8 cellular contexts compared by ENCODE assay signal in genomic region chr20:46308258-46309157, GRCh38. TPM values are rescaled to one million over a fixed set of nuclear protein-coding genes. Genes with fewer than 3 reads are reported as not detected.
DNase-seq lines count a peak whose midpoint lies in the region; ATAC-seq and TF ChIP-seq lines count a peak whose summit lies in the region.

A gene with protein sequence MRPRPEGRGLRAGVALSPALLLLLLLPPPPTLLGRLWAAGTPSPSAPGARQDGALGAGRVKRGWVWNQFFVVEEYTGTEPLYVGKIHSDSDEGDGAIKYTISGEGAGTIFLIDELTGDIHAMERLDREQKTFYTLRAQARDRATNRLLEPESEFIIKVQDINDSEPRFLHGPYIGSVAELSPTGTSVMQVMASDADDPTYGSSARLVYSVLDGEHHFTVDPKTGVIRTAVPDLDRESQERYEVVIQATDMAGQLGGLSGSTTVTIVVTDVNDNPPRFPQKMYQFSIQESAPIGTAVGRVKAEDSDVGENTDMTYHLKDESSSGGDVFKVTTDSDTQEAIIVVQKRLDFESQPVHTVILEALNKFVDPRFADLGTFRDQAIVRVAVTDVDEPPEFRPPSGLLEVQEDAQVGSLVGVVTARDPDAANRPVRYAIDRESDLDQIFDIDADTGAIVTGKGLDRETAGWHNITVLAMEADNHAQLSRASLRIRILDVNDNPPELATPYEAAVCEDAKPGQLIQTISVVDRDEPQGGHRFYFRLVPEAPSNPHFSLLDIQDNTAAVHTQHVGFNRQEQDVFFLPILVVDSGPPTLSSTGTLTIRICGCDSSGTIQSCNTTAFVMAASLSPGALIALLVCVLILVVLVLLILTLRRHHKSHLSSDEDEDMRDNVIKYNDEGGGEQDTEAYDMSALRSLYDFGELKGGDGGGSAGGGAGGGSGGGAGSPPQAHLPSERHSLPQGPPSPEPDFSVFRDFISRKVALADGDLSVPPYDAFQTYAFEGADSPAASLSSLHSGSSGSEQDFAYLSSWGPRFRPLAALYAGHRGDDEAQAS (minus strand): TSS chr20:46308498. CDS start chr20:46251294, 57,204 bp downstream.

- H3K27ac ChIP-seq in CD4-positive, CD25-positive, alpha-beta regulatory T cell (ENCODE audit: insufficient read depth, low read length, poor library complexity, severe bottlenecking): no peak within 1 kb of the TSS
- H3K27ac ChIP-seq in parathyroid adenoma: no peak within 1 kb of the TSS

- peak within 1 kb of the TSS; percentile 54 for H2AFZ ChIP-seq in parathyroid adenoma

- peak within 1 kb of the TSS in 1 of 3 donors; percentile 30 for H3K27ac Mint-ChIP-seq in CD4-positive, CD25-positive, alpha-beta regulatory T cell
- no peak within 1 kb of the TSS for H3K27ac Mint-ChIP-seq in activated naive CD8-positive, alpha-beta T cell

- H3K36me3 ChIP-seq in CD4-positive, CD25-positive, alpha-beta regulatory T cell (ENCODE audit: control insufficient read depth, insufficient read depth, low read length): no peaks in the 10 kb centered on the region
- H3K36me3 ChIP-seq in parathyroid adenoma (ENCODE audit: control insufficient read depth, insufficient read depth, low read length): no peaks in the 10 kb centered on the region

- H3K9me3 ChIP-seq in CD4-positive, CD25-positive, alpha-beta regulatory T cell (ENCODE audit: control insufficient read depth in 2 of 2, low read length in 2 of 2): no peaks in the 10 kb centered on the region
- H3K9me3 ChIP-seq in parathyroid adenoma (ENCODE audit: control insufficient read depth, low read length): no peaks in the 10 kb centered on the region

- H3K36me3 Mint-ChIP-seq in CD4-positive, CD25-positive, alpha-beta regulatory T cell: no peaks in the 10 kb centered on the region
- H3K36me3 Mint-ChIP-seq in activated naive CD8-positive, alpha-beta T cell: no peaks in the 10 kb centered on the region

- H3K79me2 ChIP-seq in parathyroid adenoma: no peaks in the 10 kb centered on the region

- H3K4me1 ChIP-seq in CD4-positive, CD25-positive, alpha-beta regulatory T cell (ENCODE audit: control insufficient read depth, insufficient read depth, low read length, poor library complexity, severe bottlenecking): peaks cover 25% of the 10 kb centered on the region
- no peaks in the 10 kb centered on the region for H3K4me1 ChIP-seq in parathyroid adenoma

- no peak within 1 kb of the TSS for H3K4me3 ChIP-seq in CD4-positive, CD25-positive, alpha-beta regulatory T cell (ENCODE audit: low read depth, low read length)
- H3K4me3 ChIP-seq in parathyroid adenoma (ENCODE audit: low read depth, low read length): peak within 1 kb of the TSS; percentile 6

- H3K9me3 Mint-ChIP-seq in CD4-positive, CD25-positive, alpha-beta regulatory T cell: peaks cover 0 to 2% (median 0%) of the 10 kb centered on the region in 7 donors
- H3K9me3 Mint-ChIP-seq in activated naive CD8-positive, alpha-beta T cell (ENCODE audit: low read depth): no peaks in the 10 kb centered on the region

- H3K27me3 Mint-ChIP-seq in CD4-positive, CD25-positive, alpha-beta regulatory T cell: peaks cover 69% of the 10 kb centered on the region
- H3K27me3 Mint-ChIP-seq in activated naive CD8-positive, alpha-beta T cell: peaks cover 41% of the 10 kb centered on the region

- no peak within 1 kb of the TSS for H3K9ac ChIP-seq in parathyroid adenoma

- peak; percentile 20 for TF ChIP-seq CTCF in parathyroid adenoma (IDR thresholded peaks at IDR 0.05)

- ATAC-seq in CD4-positive, CD25-positive, alpha-beta regulatory T cell (ENCODE audit: low read depth in 2 of 2): peak in 1 of 2 donors; percentile 30
- ATAC-seq in GM21737 (IDR thresholded peaks at IDR 0.05; ENCODE audit: unreplicated experiment): no peak

- H3K27me3 ChIP-seq in CD4-positive, CD25-positive, alpha-beta regulatory T cell (ENCODE audit: control insufficient read depth, insufficient read depth, low read length): peaks cover 46% of the 10 kb centered on the region
- H3K27me3 ChIP-seq in parathyroid adenoma (ENCODE audit: control insufficient read depth, insufficient read depth, low read length): peaks cover 7% of the 10 kb centered on the region

- intact Hi-C loops in head of caudate nucleus (cut with DNase I): no loop called here
- intact Hi-C loops in posterior vena cava (cut with DNase I): no loop called here

- peaks cover 0 to 25% (median 14%) of the 10 kb centered on the region in 4 donors for H3K4me1 Mint-ChIP-seq in CD4-positive, CD25-positive, alpha-beta regulatory T cell
- peaks cover 10% of the 10 kb centered on the region for H3K4me1 Mint-ChIP-seq in activated naive CD8-positive, alpha-beta T cell (ENCODE audit: low read depth)

- peak within 1 kb of the TSS; percentile 66 for H3K4me2 ChIP-seq in parathyroid adenoma (ENCODE audit: low read length)

- peak within 1 kb of the TSS; percentile 48 to 86 (median 74) for H3K4me3 Mint-ChIP-seq in CD4-positive, CD25-positive, alpha-beta regulatory T cell
- peak within 1 kb of the TSS; percentile 81 for H3K4me3 Mint-ChIP-seq in activated naive CD8-positive, alpha-beta T cell

- peak; percentile 10 to 29 (median 20) for DNase-seq in CD4-positive, CD25-positive, alpha-beta regulatory T cell
- peak; percentile 7 for DNase-seq in HT1080 (ENCODE audit: low read depth)
- DNase-seq in OCI-M1 (lab: John Stamatoyannopoulos, UW): peak; percentile 68
- DNase-seq in head of caudate nucleus: peak; percentile 35 to 89 (median 73)
- DNase-seq in posterior vena cava (ENCODE audit: low spot score): no peak

RNA-seq across cellular contexts. Expression of the gene that starts here (rescaled TPM):
- not detected for total RNA-seq in CD4-positive, CD25-positive, alpha-beta regulatory T cell
- polyA plus RNA-seq in CD4-positive, CD25-positive, alpha-beta regulatory T cell: not detected
- not detected in 2 replicates for total RNA-seq in HT1080 (2014; rRNA removed; shearing (Covaris generic))
- not detected in 2 replicates for polyA plus RNA-seq in HT1080 (2015; cell fraction: cytosol; rRNA removed)
- not detected in 2 replicates for polyA plus RNA-seq in HT1080 (2015; cell fraction: nucleus; rRNA removed)
- total RNA-seq in posterior vena cava: under 1 TPM; 0.28 to 0.29 TPM

Comparison
In these comparisons a context has a peak if more than half of its experiments do, and no peak if none do; other contexts are left out.
1. Peak in DNase-seq in CD4-positive, CD25-positive, alpha-beta regulatory T cell; RNA of the gene not detected or under 1 TPM.
2. Peak in DNase-seq in HT1080; RNA of the gene not detected or under 1 TPM.